In genomic region chr7:136714062-136714461, GRCh38 we compare ENCODE assay signal across 29 cellular contexts.
"Had no signal": no experiment of that assay in that cellular context is flagged by ENCODE, and none has a peak within 500 bp of the region (broad histone marks: within the 10 kb centered on the region; RNA-seq: fewer than 3 reads in every experiment).

No MANE protein-coding gene starts in this region.

- H3K9me3 Mint-ChIP-seq: endodermal cell had no signal

- H3K36me3 ChIP-seq: colonic mucosa, esophagus muscularis mucosa, esophagus squamous epithelium, gastrocnemius medialis, gastroesophageal sphincter, heart left ventricle, heart right ventricle had no signal

- H3K4me3 Mint-ChIP-seq: dendritic cell treated with granulocyte-macrophage colony-stimulating factor and Interleukin-4, amounts not matched to agents 40 ng/mL and 50 ng/mL, for 4 days; effector memory CD8-positive, alpha-beta T cell; endodermal cell had no signal

- FAIRE-seq: colon, endometrium, endothelial cell of umbilical vein, frontal cortex had no signal

- H3K9me3 ChIP-seq: colonic mucosa, esophagus muscularis mucosa, gastrocnemius medialis, gastroesophageal sphincter, heart left ventricle, heart right ventricle had no signal

- DNase-seq: colonic mucosa; cortex of kidney; dermis blood vessel endothelial cell; dorsolateral prefrontal cortex; effector CD4-positive, alpha-beta T cell; effector CD8-positive, alpha-beta T cell; effector memory CD4-positive, alpha-beta T cell; effector memory CD8-positive, alpha-beta T cell; endodermal cell; erythroblast; esophagus squamous epithelium; foreskin fibroblast; foreskin keratinocyte; foreskin melanocyte; gastrocnemius medialis; glutamatergic neuron; head of caudate nucleus; heart left ventricle; heart right ventricle had no signal

- H3K27me3 ChIP-seq: colonic mucosa, esophagus muscularis mucosa, esophagus squamous epithelium, foreskin keratinocyte, gastrocnemius medialis, gastroesophageal sphincter, heart left ventricle, heart right ventricle had no signal

- H3K4me1 ChIP-seq: colonic mucosa, esophagus muscularis mucosa, esophagus squamous epithelium, foreskin keratinocyte, gastrocnemius medialis, gastroesophageal sphincter, heart right ventricle had no signal

- H3K27me3 Mint-ChIP-seq: dendritic cell treated with granulocyte-macrophage colony-stimulating factor and Interleukin-4, amounts not matched to agents 40 ng/mL and 50 ng/mL, for 4 days; effector memory CD8-positive, alpha-beta T cell had no signal

- H3K27ac ChIP-seq: colonic mucosa, coronary artery, dorsolateral prefrontal cortex, epithelial cell of prostate, esophagus muscularis mucosa, esophagus squamous epithelium, foreskin keratinocyte, gastrocnemius medialis, gastroesophageal sphincter, heart left ventricle, heart right ventricle had no signal

- H3K4me3 ChIP-seq: colonic mucosa, coronary artery, dorsolateral prefrontal cortex, esophagus muscularis mucosa, esophagus squamous epithelium, gastrocnemius medialis, gastroesophageal sphincter, heart left ventricle, heart right ventricle had no signal

- ATAC-seq: effector memory CD8-positive, alpha-beta T cell; esophagus mucosa; foreskin keratinocyte; gastrocnemius medialis; gastroesophageal sphincter; heart left ventricle; heart right ventricle had no signal

- H3K27ac Mint-ChIP-seq: dendritic cell treated with granulocyte-macrophage colony-stimulating factor and Interleukin-4, amounts not matched to agents 40 ng/mL and 50 ng/mL, for 4 days; effector memory CD8-positive, alpha-beta T cell; endodermal cell had no signal
